9 cellular contexts compared by ENCODE assay signal in genomic region chr5:155616779-155617392, GRCh38.
DNase-seq lines count a peak whose midpoint lies in the region; ATAC-seq, FAIRE-seq and TF ChIP-seq lines count a peak whose summit lies in the region.
"Had no signal": no experiment of that assay in that cellular context is flagged by ENCODE, and none has a peak within 500 bp of the region (broad histone marks: within the 10 kb centered on the region; RNA-seq: fewer than 3 reads in every experiment).

No MANE protein-coding gene starts in this region.

- CTCF ChIA-PET in A673 (lab: Charles Lee) = no interaction called here

- H3K27me3 ChIP-seq in A673 (replicated peaks; ENCODE audit: insufficient read depth, low read depth, low read length, poor library complexity) = no peaks in the 10 kb centered on the region
- H3K27me3 ChIP-seq in Peyer's patch = no peaks in the 10 kb centered on the region
- no peaks in the 10 kb centered on the region for H3K27me3 ChIP-seq in keratinocyte (ENCODE audit: control insufficient read depth, extremely low read depth, insufficient read depth, low read length)

- dilution Hi-C loops in keratinocyte (cut with MboI; ENCODE audit: extremely low pct_ligation_motif_present, low sequenced_read_pairs) = no loop called here

- no peak for FAIRE-seq in keratinocyte (lab: Jason Lieb, UNC)

- no TSS peak for BruUV-seq in A673 (replicated peaks; lab: Mats Ljungman, UMichigan)

- intact Hi-C loops in A673 (cut with micrococcal nuclease; ENCODE audit: unreplicated experiment) = loop anchor here (5.0 kb wide), 1 partner anchor 1200 kb away; no protein-coding TSS in a partner anchor

- TF ChIP-seq CTCF in A673 (conservative IDR thresholded peaks at IDR 0.05; ENCODE audit: low read depth, low read length) = peak; percentile 66
- peak; percentile 82 for TF ChIP-seq CTCF in GM12873 (IDR thresholded peaks at IDR 0.05; ENCODE audit: insufficient read depth, low read depth, low read length, missing control alignments)
- peak in 4 of 6 experiments; percentile 49 to 78 (median 74) for TF ChIP-seq CTCF in Peyer's patch (IDR thresholded peaks at IDR 0.05)
- TF ChIP-seq CTCF in keratinocyte (optimal IDR thresholded peaks at IDR 0.05 in 1 of 3, IDR thresholded peaks at IDR 0.05 in 1 of 3, conservative IDR thresholded peaks at IDR 0.05 in 1 of 3; ENCODE audit: extremely low read depth in 1 of 3, insufficient read depth in 2 of 3, low read length in 3 of 3) = peak; percentile 72 to 82 (median 78)

- H2AFZ ChIP-seq in keratinocyte (ENCODE audit: control insufficient read depth, low read length) = no peak overlapping the region

- H3K9ac ChIP-seq in keratinocyte (ENCODE audit: control insufficient read depth, extremely low read depth, insufficient read depth, low read length) = no peak overlapping the region

- no peaks in the 10 kb centered on the region for H3K9me1 ChIP-seq in keratinocyte (ENCODE audit: control insufficient read depth, extremely low read depth, insufficient read depth, low read length)

- H3K27ac ChIP-seq in A673 (ENCODE audit: low read depth, low read length, poor library complexity, severe bottlenecking) (no peak overlapping the region), Peyer's patch (no peak overlapping the region), keratinocyte (ENCODE audit: control insufficient read depth, insufficient read depth, low read length) (no peak overlapping the region)

- POLR2A ChIA-PET in A673 (lab: Charles Lee; ENCODE audit: low non-redundant PET) = no interaction called here

- H3K36me3 ChIP-seq in A673 (ENCODE audit: insufficient read depth, low read length, poor library complexity, severe bottlenecking) = no peaks in the 10 kb centered on the region
- no peaks in the 10 kb centered on the region for H3K36me3 ChIP-seq in Peyer's patch
- H3K36me3 ChIP-seq in keratinocyte (ENCODE audit: control insufficient read depth in 2 of 2, extremely low read depth in 1 of 2, insufficient read depth in 2 of 2, low read length in 2 of 2) = no peaks in the 10 kb centered on the region

- no peak overlapping the region for H3K4me3 ChIP-seq in A673 (ENCODE audit: low read depth, low read length, poor library complexity, severe bottlenecking)
- no peak overlapping the region for H3K4me3 ChIP-seq in Peyer's patch
- H3K4me3 ChIP-seq in keratinocyte (ENCODE audit: control insufficient read depth in 2 of 3, extremely low read depth in 1 of 3, insufficient read depth in 2 of 3, low read depth in 1 of 3, low read length in 3 of 3) = no peak overlapping the region
- H3K4me3 ChIP-seq: lung had no signal

- no peaks in the 10 kb centered on the region for H3K9me3 ChIP-seq in A673 (ENCODE audit: low read depth, low read length, poor library complexity, severe bottlenecking)
- no peaks in the 10 kb centered on the region for H3K9me3 ChIP-seq in Peyer's patch
- no peaks in the 10 kb centered on the region for H3K9me3 ChIP-seq in keratinocyte (ENCODE audit: control insufficient read depth, low read depth, low read length)

- TF ChIP-seq POLR2A in Peyer's patch (IDR thresholded peaks at IDR 0.05) = no peak

- H4K20me1 ChIP-seq in keratinocyte (ENCODE audit: control insufficient read depth, extremely low read depth, insufficient read depth, low read length) = no peaks in the 10 kb centered on the region

- peak; percentile 73 for ATAC-seq in HG02938 (IDR thresholded peaks at IDR 0.05; ENCODE audit: unreplicated experiment)

- H3K4me2 ChIP-seq in keratinocyte (ENCODE audit: control insufficient read depth, extremely low read depth, insufficient read depth, low read depth, low read length) = no peak overlapping the region

- no peaks in the 10 kb centered on the region for H3K4me1 ChIP-seq in A673 (ENCODE audit: insufficient read depth, low read length, poor library complexity, severe bottlenecking)
- no peaks in the 10 kb centered on the region for H3K4me1 ChIP-seq in Peyer's patch
- no peaks in the 10 kb centered on the region for H3K4me1 ChIP-seq in keratinocyte (ENCODE audit: control insufficient read depth, extremely low read depth, insufficient read depth, low read length)

- H3K79me2 ChIP-seq in keratinocyte (ENCODE audit: control insufficient read depth, insufficient read depth, low read length) = no peaks in the 10 kb centered on the region

- peak; percentile 47 for DNase-seq in A673 (ENCODE audit: low spot score)
- peak in 2 of 3 donors; percentile 62 to 76 for DNase-seq in Peyer's patch
- DNase-seq in astrocyte of the hippocampus (ENCODE audit: low read depth, low spot score) = peak; percentile 28
- DNase-seq in keratinocyte (ENCODE audit: low read depth, low spot score) = no peak
- peak; percentile 70 for DNase-seq in stimulated activated CD8-positive, alpha-beta memory T cell treated with anti-CD3 and anti-CD28 coated beads, Interleukin-4, amount 100 ng/mL, for 48 hours
- DNase-seq in epidermal melanocyte (ENCODE audit: insufficient read length, low spot score) = no peak

Comparison
In these comparisons a context has a peak if more than half of its experiments do, and no peak if none do; other contexts are left out.
1. DNase-seq: peak in A673 (single experiment), Peyer's patch (2 of 3), astrocyte of the hippocampus (single experiment) and stimulated activated CD8-positive, alpha-beta memory T cell treated with anti-CD3 and anti-CD28 coated beads, Interleukin-4, amount 100 ng/mL, for 48 hours (single experiment); none in keratinocyte (single experiment) and epidermal melanocyte (single experiment).
2. Peak in every context shown above with its lines, with median percentiles within 50 percentile points of each other: CTCF ChIP-seq.